ENCODE assay signal across 20 cellular contexts in the genomic region with DNA sequence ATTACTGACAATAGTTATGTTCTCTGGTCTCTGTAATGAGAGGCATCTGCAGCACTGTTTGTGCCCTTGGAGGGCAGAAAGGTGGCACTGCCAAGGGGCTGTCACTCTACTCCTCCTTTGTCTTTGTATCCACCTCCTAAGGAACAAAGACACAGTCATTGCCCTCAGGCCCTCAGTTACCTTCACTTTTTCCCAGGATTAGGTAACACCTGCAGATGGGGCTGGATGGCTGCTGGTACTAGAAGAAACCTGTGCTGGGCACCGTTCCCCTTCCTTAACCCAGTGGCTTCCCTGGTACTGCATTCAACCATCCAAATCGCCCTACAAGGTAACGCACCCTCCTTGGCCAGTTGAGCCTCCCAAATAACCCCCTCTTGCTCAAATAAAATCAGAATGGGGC.
DNase-seq lines count a peak whose midpoint lies in the region; ATAC-seq and TF ChIP-seq lines count a peak whose summit lies in the region.
"Had no signal": no experiment of that assay in that cellular context is flagged by ENCODE, and none has a peak within 500 bp of the region (broad histone marks: within the 10 kb centered on the region; RNA-seq: fewer than 3 reads in every experiment).

No MANE protein-coding gene starts in this region.

- H3K36me3 ChIP-seq in breast epithelium = no peaks in the 10 kb centered on the region
- no peaks in the 10 kb centered on the region for H3K36me3 ChIP-seq in upper lobe of right lung

- intact Hi-C loops in breast epithelium (cut with DNase I; ENCODE audit: low total_unique reads) = no loop called here
- intact Hi-C loops in upper lobe of right lung (cut with DNase I) = no loop called here

- ATAC-seq in esophagus mucosa (peak; percentile 55), upper lobe of right lung (peak; percentile 14), GM19397 (IDR thresholded peaks at IDR 0.05; ENCODE audit: unreplicated experiment) (no peak)
- ATAC-seq: K562, SK-N-SH treated with all-trans-retinoic acid at 6 μM for 48 hours had no signal

- H3K4me3 ChIP-seq in breast epithelium (no peak overlapping the region), upper lobe of right lung (no peak overlapping the region)
- H3K4me3 ChIP-seq: K562 had no signal

- TF ChIP-seq POLR2A in breast epithelium (IDR thresholded peaks at IDR 0.05) = no peak

- H3K27me3 ChIP-seq in breast epithelium = no peaks in the 10 kb centered on the region
- H3K27me3 ChIP-seq in upper lobe of right lung = no peaks in the 10 kb centered on the region

- H3K27ac ChIP-seq in breast epithelium = peak overlapping the region in 1 of 2 donors; percentile 18
- H3K27ac ChIP-seq in upper lobe of right lung = no peak overlapping the region
- H3K27ac ChIP-seq: 22Rv1, C4-2B had no signal

- TF ChIP-seq CTCF in breast epithelium (IDR thresholded peaks at IDR 0.05) (no peak), upper lobe of right lung (IDR thresholded peaks at IDR 0.05) (no peak)

- H3K4me1 ChIP-seq in breast epithelium (no peaks in the 10 kb centered on the region), upper lobe of right lung (peaks cover 4% of the 10 kb centered on the region)

- H3K9me3 ChIP-seq in breast epithelium = no peaks in the 10 kb centered on the region
- no peaks in the 10 kb centered on the region for H3K9me3 ChIP-seq in upper lobe of right lung

- peak; percentile 38 for DNase-seq in NCI-H146 (lab: John Stamatoyannopoulos, UW)
- no peak for DNase-seq in NCI-H146 treated with DMSO at 0.1 percent for 48 hours (lab: John Stamatoyannopoulos, UW; ENCODE audit: unreplicated experiment)
- peak; percentile 57 to 64 for DNase-seq in breast epithelium (ENCODE audit: low spot score in 2 of 2)
- DNase-seq in upper lobe of right lung = no peak
- DNase-seq in anterior cingulate cortex (lab: John Stamatoyannopoulos, UW) = no peak
- no peak for DNase-seq in cerebellar cortex (ENCODE audit: low spot score)
- DNase-seq: AML-193, DMS79 treated with DMSO at 0.1 percent for 48 hours, GOT3, NCI-H1105, NCI-H1694 treated with DMSO at 0.1 percent for 48 hours, NCI-H2171 treated with DMSO at 0.1 percent for 48 hours, NCI-H446, SHP77 treated with DMSO at 0.1 percent for 48 hours had no signal

Comparison
In these comparisons a context has a peak if more than half of its experiments do, and no peak if none do; other contexts are left out.
1. DNase-seq: peak in NCI-H146 (single experiment) and breast epithelium (2 of 2); none in NCI-H146 treated with DMSO at 0.1 percent for 48 hours (single experiment), upper lobe of right lung (single experiment), anterior cingulate cortex (0 of 58) and cerebellar cortex (single experiment).